In the genomic region with DNA sequence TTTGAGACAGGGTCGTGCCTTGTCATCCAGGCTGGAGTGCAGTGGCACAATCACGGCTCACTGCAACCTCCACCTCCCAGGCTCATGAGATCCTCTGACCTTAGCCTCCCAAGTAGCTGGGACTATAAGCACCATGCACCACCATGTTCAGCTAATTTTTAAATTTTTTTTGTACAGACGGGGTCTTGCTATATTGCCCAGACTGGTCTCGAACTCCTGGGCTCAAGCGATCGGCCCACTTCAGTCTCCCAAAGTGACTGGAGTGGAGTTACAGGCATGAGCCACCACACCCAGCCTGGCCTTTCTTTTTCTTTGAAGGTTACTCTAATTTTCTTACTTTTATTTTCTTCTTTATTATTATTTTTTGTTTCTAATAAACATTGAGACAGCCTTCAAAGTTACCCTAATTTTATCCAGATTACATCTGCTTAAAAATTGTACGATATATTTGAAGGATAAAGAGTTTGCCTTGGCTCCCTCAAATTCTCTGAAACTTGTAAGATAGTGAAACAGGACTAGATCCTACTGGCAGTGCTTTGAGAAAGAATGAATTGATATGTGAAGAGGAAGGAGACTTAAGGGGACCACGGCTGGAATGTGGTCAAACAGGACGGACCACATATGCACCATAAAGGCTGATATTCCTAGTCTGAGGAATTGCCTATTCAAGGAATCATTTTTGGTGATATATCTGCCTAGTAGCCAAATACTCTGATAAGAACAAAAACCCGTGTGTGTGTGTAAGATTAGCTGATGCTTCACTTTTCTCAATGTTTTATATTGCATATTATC, we compare ENCODE assay signal across 1 cellular context.
TF ChIP-seq lines count a peak whose summit lies in the region.

No MANE protein-coding gene starts in this region.

TF ChIP-seq in WTC11, 78 proteins besides CTCF, POLR2A, EP300 and RAD21 (continued from another document):
- TF ChIP-seq ATF2 (CRISPR knock-in tag; IDR thresholded peaks at IDR 0.05; ENCODE audit: borderline replicate concordance, low read depth): no peak
- no peak for TF ChIP-seq AFF4 (CRISPR knock-in tag; IDR thresholded peaks at IDR 0.05; ENCODE audit: borderline replicate concordance)
- no peak for TF ChIP-seq NR3C1 (CRISPR knock-in tag; conservative IDR thresholded peaks at IDR 0.05; ENCODE audit: low read depth)
- TF ChIP-seq TP53 (CRISPR knock-in tag; IDR thresholded peaks at IDR 0.05): no peak
- TF ChIP-seq CREM (CRISPR knock-in tag; IDR thresholded peaks at IDR 0.05): no peak
- no peak for TF ChIP-seq KAT7 (CRISPR knock-in tag; IDR thresholded peaks at IDR 0.05; ENCODE audit: borderline replicate concordance)
- TF ChIP-seq ZNF219 (CRISPR knock-in tag; IDR thresholded peaks at IDR 0.05; ENCODE audit: borderline replicate concordance): no peak
- no peak for TF ChIP-seq MYBL2 (CRISPR knock-in tag; IDR thresholded peaks at IDR 0.05)
- TF ChIP-seq, protein P1, sequence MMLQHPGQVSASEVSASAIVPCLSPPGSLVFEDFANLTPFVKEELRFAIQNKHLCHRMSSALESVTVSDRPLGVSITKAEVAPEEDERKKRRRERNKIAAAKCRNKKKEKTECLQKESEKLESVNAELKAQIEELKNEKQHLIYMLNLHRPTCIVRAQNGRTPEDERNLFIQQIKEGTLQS (CRISPR knock-in tag; conservative IDR thresholded peaks at IDR 0.05): no peak
- TF ChIP-seq GTF2I (CRISPR knock-in tag; conservative IDR thresholded peaks at IDR 0.05): no peak
- no peak for TF ChIP-seq GRHL2 (CRISPR knock-in tag; IDR thresholded peaks at IDR 0.05; ENCODE audit: insufficient replicate concordance, severe bottlenecking)
- no peak for TF ChIP-seq TCF7 (CRISPR knock-in tag; IDR thresholded peaks at IDR 0.05; ENCODE audit: low read depth)
- TF ChIP-seq, protein P2, sequence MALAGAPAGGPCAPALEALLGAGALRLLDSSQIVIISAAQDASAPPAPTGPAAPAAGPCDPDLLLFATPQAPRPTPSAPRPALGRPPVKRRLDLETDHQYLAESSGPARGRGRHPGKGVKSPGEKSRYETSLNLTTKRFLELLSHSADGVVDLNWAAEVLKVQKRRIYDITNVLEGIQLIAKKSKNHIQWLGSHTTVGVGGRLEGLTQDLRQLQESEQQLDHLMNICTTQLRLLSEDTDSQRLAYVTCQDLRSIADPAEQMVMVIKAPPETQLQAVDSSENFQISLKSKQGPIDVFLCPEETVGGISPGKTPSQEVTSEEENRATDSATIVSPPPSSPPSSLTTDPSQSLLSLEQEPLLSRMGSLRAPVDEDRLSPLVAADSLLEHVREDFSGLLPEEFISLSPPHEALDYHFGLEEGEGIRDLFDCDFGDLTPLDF (CRISPR knock-in tag; IDR thresholded peaks at IDR 0.05): no peak
- no peak for TF ChIP-seq NR2C2 (CRISPR knock-in tag; IDR thresholded peaks at IDR 0.05)
- no peak for TF ChIP-seq ZBTB43 (CRISPR knock-in tag; IDR thresholded peaks at IDR 0.05)
- TF ChIP-seq HMGA2 (CRISPR knock-in tag; IDR thresholded peaks at IDR 0.05): no peak
- no peak for TF ChIP-seq CREB1 (CRISPR knock-in tag; IDR thresholded peaks at IDR 0.05)
- TF ChIP-seq E2F4 (CRISPR knock-in tag; IDR thresholded peaks at IDR 0.05; ENCODE audit: borderline replicate concordance, low read depth): no peak
TF ChIP-seq in WTC11: peak in this region for 3.
